ENCODE assay signal across 8 cellular contexts in the genomic region with DNA sequence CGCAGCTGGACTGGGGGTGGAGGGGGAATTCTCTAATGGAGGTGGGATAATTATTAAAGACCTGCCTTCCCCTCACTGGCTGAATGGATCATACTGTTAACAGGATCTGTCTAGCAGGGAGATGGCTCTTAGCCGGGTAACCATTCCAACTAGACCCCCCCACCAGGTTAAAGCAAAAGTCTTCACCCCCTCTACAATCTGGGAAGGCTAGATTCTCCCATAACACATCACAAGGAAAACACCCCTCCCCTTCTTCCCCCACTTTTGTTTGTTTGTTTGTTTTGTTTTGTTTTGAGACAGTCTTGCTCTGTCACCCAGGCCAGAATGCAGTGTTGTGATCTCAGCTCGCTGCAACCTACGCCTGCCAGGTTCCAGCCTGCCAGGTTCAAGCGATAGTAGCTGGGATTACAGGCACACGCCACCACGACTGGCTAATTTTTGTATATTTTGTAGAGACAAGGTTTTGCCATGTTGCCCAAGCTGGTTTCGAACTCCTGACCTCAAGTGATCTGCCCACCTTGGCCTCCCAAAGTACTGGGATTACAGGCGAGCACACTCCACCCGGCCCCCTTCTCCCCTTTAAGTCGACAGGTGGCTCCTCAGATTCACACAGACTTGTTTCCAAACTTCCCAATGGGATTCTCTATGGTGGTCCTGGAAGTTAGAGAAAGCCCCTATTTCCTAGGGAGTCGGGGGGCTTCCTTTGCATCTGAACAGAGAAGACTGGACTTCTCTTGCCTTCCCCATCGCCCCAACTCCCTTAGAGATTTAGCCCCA. TPM values are rescaled to one million over a fixed set of nuclear protein-coding genes. Genes with fewer than 3 reads are reported as not detected.
A peak's percentile ranks its signal among the peaks of the same experiment; 100 is the strongest.
DNase-seq lines count a peak whose midpoint lies in the region; ATAC-seq and TF ChIP-seq lines count a peak whose summit lies in the region.

No MANE protein-coding gene starts in this region.

- no peaks in the 10 kb centered on the region for H3K27me3 ChIP-seq in HUES48 (ENCODE audit: control insufficient read depth, insufficient read depth, low read length)
- H3K27me3 ChIP-seq in iPS-15b (ENCODE audit: control insufficient read depth, insufficient read depth, low read length), result no peaks in the 10 kb centered on the region
- H3K27me3 ChIP-seq in spleen (replicated peaks in 1 of 7), result no peaks in the 10 kb centered on the region

- TF ChIP-seq POLR2A in spleen (IDR thresholded peaks at IDR 0.05), result no peak

- H3K36me3 ChIP-seq in HUES48 (ENCODE audit: control insufficient read depth, insufficient read depth, low read length) (peaks cover 15% of the 10 kb centered on the region), iPS-15b (ENCODE audit: control insufficient read depth, insufficient read depth, low read length) (peaks cover 10% of the 10 kb centered on the region), spleen (peaks cover 0 to 16% (median 14%) of the 10 kb centered on the region in 6 donors)

- CTCF ChIA-PET in activated CD8-positive, alpha-beta T cell treated with anti-CD3 and anti-CD28 coated beads, Interleukin-2, amount 10 ng/mL, durations not matched to agents 7 days and 5 days (lab: Charles Lee), result interaction anchor here (1.0 to 4.0 kb wide), 8 partner anchors 9 to 609 kb away, joined by 3 to 50 read pairs (median 5); a partner anchor contains a TSS

- no peaks in the 10 kb centered on the region for H3K9me3 Mint-ChIP-seq in activated CD8-positive, alpha-beta T cell treated with anti-CD3 and anti-CD28 coated beads, Interleukin-2, amount 10 ng/mL, durations not matched to agents 7 days and 5 days (ENCODE audit: insufficient read depth)

- no peaks in the 10 kb centered on the region for H3K9me3 ChIP-seq in HUES48 (ENCODE audit: control insufficient read depth, insufficient read depth, low read length)
- no peaks in the 10 kb centered on the region for H3K9me3 ChIP-seq in iPS-15b (ENCODE audit: control insufficient read depth, insufficient read depth, low read length)
- no peaks in the 10 kb centered on the region for H3K9me3 ChIP-seq in spleen

- H3K4me3 Mint-ChIP-seq in activated CD8-positive, alpha-beta T cell treated with anti-CD3 and anti-CD28 coated beads, Interleukin-2, amount 10 ng/mL, durations not matched to agents 7 days and 5 days, result peak overlapping the region; percentile 88

- peaks cover 69% of the 10 kb centered on the region for H3K4me1 Mint-ChIP-seq in activated CD8-positive, alpha-beta T cell treated with anti-CD3 and anti-CD28 coated beads, Interleukin-2, amount 10 ng/mL, durations not matched to agents 7 days and 5 days (ENCODE audit: low read depth)

- H3K4me1 ChIP-seq in HUES48 (ENCODE audit: control insufficient read depth, insufficient read depth, low read length) (peaks cover 39% of the 10 kb centered on the region), iPS-15b (ENCODE audit: control insufficient read depth, insufficient read depth, low read length) (peaks cover 21% of the 10 kb centered on the region), spleen (peaks cover 50 to 86% (median 73%) of the 10 kb centered on the region in 6 donors)

- no peak for TF ChIP-seq CTCF in spleen (IDR thresholded peaks at IDR 0.05 in 8 of 11, conservative IDR thresholded peaks at IDR 0.05 in 3 of 11)

- no peak for ATAC-seq in activated CD8-positive, alpha-beta T cell treated with anti-CD3 and anti-CD28 coated beads, Interleukin-2, amount 10 ng/mL, durations not matched to agents 7 days and 5 days
- no peak for ATAC-seq in HG02763 (IDR thresholded peaks at IDR 0.05; ENCODE audit: unreplicated experiment)
- ATAC-seq in HG03095 (IDR thresholded peaks at IDR 0.05; ENCODE audit: unreplicated experiment), result no peak
- ATAC-seq in GM21825 (IDR thresholded peaks at IDR 0.05; ENCODE audit: unreplicated experiment), result no peak

- H3K27ac ChIP-seq in HUES48 (ENCODE audit: low read depth, low read length) (peak overlapping the region; percentile 87), spleen (peak overlapping the region; percentile 81 to 98 (median 94))

- H3K4me3 ChIP-seq in HUES48 (ENCODE audit: low read depth, low read length) (peak overlapping the region; percentile 89), iPS-15b (ENCODE audit: low read depth, low read length) (peak overlapping the region; percentile 93), spleen (peak overlapping the region; percentile 32 to 95 (median 76))

- WGBS in spleen, 5 donors, result 62 to 73% (median 68%) methylated on average over 13 of the region's 13 CpGs

- H3K36me3 Mint-ChIP-seq in activated CD8-positive, alpha-beta T cell treated with anti-CD3 and anti-CD28 coated beads, Interleukin-2, amount 10 ng/mL, durations not matched to agents 7 days and 5 days (ENCODE audit: low read depth), result peaks cover 30% of the 10 kb centered on the region

- no peaks in the 10 kb centered on the region for H3K27me3 Mint-ChIP-seq in activated CD8-positive, alpha-beta T cell treated with anti-CD3 and anti-CD28 coated beads, Interleukin-2, amount 10 ng/mL, durations not matched to agents 7 days and 5 days (ENCODE audit: low read depth)

- peak overlapping the region; percentile 82 for H3K27ac Mint-ChIP-seq in activated CD8-positive, alpha-beta T cell treated with anti-CD3 and anti-CD28 coated beads, Interleukin-2, amount 10 ng/mL, durations not matched to agents 7 days and 5 days

- intact Hi-C loops in spleen (cut with DNase I; ENCODE audit: low total_unique reads), result no loop called here

- no peak overlapping the region for H3K9ac ChIP-seq in HUES48 (ENCODE audit: low read depth, low read length)
- peak overlapping the region; percentile 37 for H3K9ac ChIP-seq in iPS-15b (ENCODE audit: low read depth, low read length)

- POLR2A ChIA-PET in activated CD8-positive, alpha-beta T cell treated with anti-CD3 and anti-CD28 coated beads, Interleukin-2, amount 10 ng/mL, durations not matched to agents 7 days and 5 days (lab: Charles Lee), result interaction anchor here (0.5 to 3.7 kb wide), 6 partner anchors 10 to 274 kb away, joined by 3 to 49 read pairs (median 4); a partner anchor contains a TSS

- no peak for DNase-seq in activated CD8-positive, alpha-beta T cell treated with anti-CD3 and anti-CD28 coated beads, Interleukin-2, amount 10 ng/mL, durations not matched to agents 7 days and 5 days
- DNase-seq in spleen (no peak), islet precursor cell (no peak)

RNA-seq across cellular contexts. Expression of a gene that starts 3.5 kb away (rescaled TPM):
- 10 to 100 TPM; 92.2 to 96.0 TPM for total RNA-seq in activated CD8-positive, alpha-beta T cell treated with anti-CD3 and anti-CD28 coated beads, Interleukin-2, amount 10 ng/mL, durations not matched to agents 7 days and 5 days
- total RNA-seq in spleen, result 100 to 1,000 TPM; 140 to 238 (median 166) TPM
- 10 to 100 TPM in 2 of 3 donors, 1 to 10 TPM in 1; 8.8 to 42.5 (median 12.5) TPM for polyA plus RNA-seq in spleen

RNA-seq across cellular contexts. Expression of a gene that starts 12.1 kb away (rescaled TPM):
- 100 to 1,000 TPM; 669 to 680 TPM for total RNA-seq in activated CD8-positive, alpha-beta T cell treated with anti-CD3 and anti-CD28 coated beads, Interleukin-2, amount 10 ng/mL, durations not matched to agents 7 days and 5 days
- 100 to 1,000 TPM; 262 to 375 (median 339) TPM for total RNA-seq in spleen
- 100 to 1,000 TPM; 223 to 272 (median 240) TPM for polyA plus RNA-seq in spleen

RNA-seq across cellular contexts. Expression of a gene that starts 54.4 kb away (rescaled TPM):
- 100 to 1,000 TPM; 273 to 290 TPM for total RNA-seq in activated CD8-positive, alpha-beta T cell treated with anti-CD3 and anti-CD28 coated beads, Interleukin-2, amount 10 ng/mL, durations not matched to agents 7 days and 5 days
- 100 to 1,000 TPM in 5 of 7 donors, 10 to 100 TPM in 2; 84.1 to 163 (median 133) TPM for total RNA-seq in spleen
- 100 to 1,000 TPM in 2 of 3 donors, 10 to 100 TPM in 1; 80.6 to 154 (median 114) TPM for polyA plus RNA-seq in spleen
